ENCODE assay signal across 8 cellular contexts in genomic region chr1:180252638-180253536, GRCh38. TPM values are rescaled to one million over a fixed set of nuclear protein-coding genes. Genes with fewer than 3 reads are reported as not detected.
A peak's percentile ranks its signal among the peaks of the same experiment; 100 is the strongest.
DNase-seq lines count a peak whose midpoint lies in the region; ATAC-seq lines count a peak whose summit lies in the region.

No MANE protein-coding gene starts in this region.

- ATAC-seq in GM21786 (IDR thresholded peaks at IDR 0.05; ENCODE audit: unreplicated experiment), result peak; percentile 83

- peak; percentile 50 for DNase-seq in DMS53 treated with DMSO at 0.1 percent for 48 hours (lab: John Stamatoyannopoulos, UW; ENCODE audit: unreplicated experiment)
- DNase-seq in NCI-H1048 (lab: John Stamatoyannopoulos, UW), result peak; percentile 76
- DNase-seq in T-helper 9 cell, result peak; percentile 58
- peak; percentile 70 for DNase-seq in astrocyte of the hippocampus (ENCODE audit: low read depth, low spot score)
- peak; percentile 43 for DNase-seq in inferior parietal cortex (ENCODE audit: extremely low spot score)
- peak; percentile 47 for DNase-seq in stimulated activated CD4-positive, alpha-beta T cell treated with anti-CD3 and anti-CD28 coated beads, Interleukin-2, amount 100 ng/mL, for 4 hours (ENCODE audit: low read depth)
- DNase-seq in occipital lobe (lab: John Stamatoyannopoulos, UW), result no peak

RNA-seq across cellular contexts. Expression of gene LHX4, which starts 22.8 kb away (rescaled TPM):
- total RNA-seq in occipital lobe, result 0.31 TPM
